Comparison of ENCODE assay signal across 1 cellular context in the genomic region with DNA sequence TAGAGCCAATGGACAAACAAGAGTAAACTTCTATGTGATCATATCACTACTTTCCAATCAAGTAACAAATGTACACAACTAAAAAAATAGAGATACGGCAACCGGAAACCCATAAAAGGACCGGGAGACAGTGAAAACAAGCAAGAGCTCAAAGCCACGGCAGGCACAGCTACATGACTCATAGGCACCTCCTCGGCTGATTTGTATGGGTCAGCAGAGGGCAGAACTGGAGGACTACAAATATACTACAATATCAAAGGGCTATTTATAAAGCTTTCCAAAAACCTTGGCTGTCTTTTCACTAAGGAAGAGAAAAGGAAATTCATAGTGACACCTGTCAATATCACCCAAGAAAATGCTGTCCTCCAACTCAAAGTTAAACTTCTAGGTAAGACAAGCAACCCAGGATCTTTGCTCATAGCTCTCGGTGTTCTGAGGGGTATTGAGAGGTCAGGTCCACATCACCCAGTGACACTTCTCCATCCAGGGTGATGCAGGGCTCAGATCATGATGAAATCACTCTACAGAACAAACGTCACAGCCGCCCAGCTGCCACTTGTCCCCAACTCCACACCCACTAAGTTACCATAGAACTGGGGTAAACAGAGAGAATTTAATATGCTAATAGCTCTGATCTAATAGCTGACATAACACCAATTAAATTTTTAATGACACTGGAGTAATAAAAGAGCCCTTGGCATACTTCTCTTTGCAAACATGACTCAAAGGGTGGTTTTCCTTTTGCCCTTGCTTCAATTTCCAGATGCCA.
TF ChIP-seq lines count a peak whose summit lies in the region.

No MANE protein-coding gene starts in this region.

TF ChIP-seq in K562, 482 proteins besides CTCF, POLR2A, EP300 and RAD21 (continued from another document and continues in another):
- TF ChIP-seq, protein P1, sequence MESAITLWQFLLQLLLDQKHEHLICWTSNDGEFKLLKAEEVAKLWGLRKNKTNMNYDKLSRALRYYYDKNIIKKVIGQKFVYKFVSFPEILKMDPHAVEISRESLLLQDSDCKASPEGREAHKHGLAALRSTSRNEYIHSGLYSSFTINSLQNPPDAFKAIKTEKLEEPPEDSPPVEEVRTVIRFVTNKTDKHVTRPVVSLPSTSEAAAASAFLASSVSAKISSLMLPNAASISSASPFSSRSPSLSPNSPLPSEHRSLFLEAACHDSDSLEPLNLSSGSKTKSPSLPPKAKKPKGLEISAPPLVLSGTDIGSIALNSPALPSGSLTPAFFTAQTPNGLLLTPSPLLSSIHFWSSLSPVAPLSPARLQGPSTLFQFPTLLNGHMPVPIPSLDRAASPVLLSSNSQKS (CRISPR knock-in tag; IDR thresholded peaks at IDR 0.05) = no peak
- no peak for TF ChIP-seq DDX20 (tag; IDR thresholded peaks at IDR 0.05; ENCODE audit: low read depth)
- TF ChIP-seq, protein P2, sequence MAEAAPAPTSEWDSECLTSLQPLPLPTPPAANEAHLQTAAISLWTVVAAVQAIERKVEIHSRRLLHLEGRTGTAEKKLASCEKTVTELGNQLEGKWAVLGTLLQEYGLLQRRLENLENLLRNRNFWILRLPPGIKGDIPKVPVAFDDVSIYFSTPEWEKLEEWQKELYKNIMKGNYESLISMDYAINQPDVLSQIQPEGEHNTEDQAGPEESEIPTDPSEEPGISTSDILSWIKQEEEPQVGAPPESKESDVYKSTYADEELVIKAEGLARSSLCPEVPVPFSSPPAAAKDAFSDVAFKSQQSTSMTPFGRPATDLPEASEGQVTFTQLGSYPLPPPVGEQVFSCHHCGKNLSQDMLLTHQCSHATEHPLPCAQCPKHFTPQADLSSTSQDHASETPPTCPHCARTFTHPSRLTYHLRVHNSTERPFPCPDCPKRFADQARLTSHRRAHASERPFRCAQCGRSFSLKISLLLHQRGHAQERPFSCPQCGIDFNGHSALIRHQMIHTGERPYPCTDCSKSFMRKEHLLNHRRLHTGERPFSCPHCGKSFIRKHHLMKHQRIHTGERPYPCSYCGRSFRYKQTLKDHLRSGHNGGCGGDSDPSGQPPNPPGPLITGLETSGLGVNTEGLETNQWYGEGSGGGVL (CRISPR knock-in tag; IDR thresholded peaks at IDR 0.05) = no peak
- no peak for TF ChIP-seq XRCC3 (IDR thresholded peaks at IDR 0.05)
- TF ChIP-seq TSC22D4 (tag; IDR thresholded peaks at IDR 0.05) = no peak
- TF ChIP-seq, protein P3, sequence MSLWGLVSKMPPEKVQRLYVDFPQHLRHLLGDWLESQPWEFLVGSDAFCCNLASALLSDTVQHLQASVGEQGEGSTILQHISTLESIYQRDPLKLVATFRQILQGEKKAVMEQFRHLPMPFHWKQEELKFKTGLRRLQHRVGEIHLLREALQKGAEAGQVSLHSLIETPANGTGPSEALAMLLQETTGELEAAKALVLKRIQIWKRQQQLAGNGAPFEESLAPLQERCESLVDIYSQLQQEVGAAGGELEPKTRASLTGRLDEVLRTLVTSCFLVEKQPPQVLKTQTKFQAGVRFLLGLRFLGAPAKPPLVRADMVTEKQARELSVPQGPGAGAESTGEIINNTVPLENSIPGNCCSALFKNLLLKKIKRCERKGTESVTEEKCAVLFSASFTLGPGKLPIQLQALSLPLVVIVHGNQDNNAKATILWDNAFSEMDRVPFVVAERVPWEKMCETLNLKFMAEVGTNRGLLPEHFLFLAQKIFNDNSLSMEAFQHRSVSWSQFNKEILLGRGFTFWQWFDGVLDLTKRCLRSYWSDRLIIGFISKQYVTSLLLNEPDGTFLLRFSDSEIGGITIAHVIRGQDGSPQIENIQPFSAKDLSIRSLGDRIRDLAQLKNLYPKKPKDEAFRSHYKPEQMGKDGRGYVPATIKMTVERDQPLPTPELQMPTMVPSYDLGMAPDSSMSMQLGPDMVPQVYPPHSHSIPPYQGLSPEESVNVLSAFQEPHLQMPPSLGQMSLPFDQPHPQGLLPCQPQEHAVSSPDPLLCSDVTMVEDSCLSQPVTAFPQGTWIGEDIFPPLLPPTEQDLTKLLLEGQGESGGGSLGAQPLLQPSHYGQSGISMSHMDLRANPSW (CRISPR knock-in tag; IDR thresholded peaks at IDR 0.05) = no peak
- TF ChIP-seq, protein P4, sequence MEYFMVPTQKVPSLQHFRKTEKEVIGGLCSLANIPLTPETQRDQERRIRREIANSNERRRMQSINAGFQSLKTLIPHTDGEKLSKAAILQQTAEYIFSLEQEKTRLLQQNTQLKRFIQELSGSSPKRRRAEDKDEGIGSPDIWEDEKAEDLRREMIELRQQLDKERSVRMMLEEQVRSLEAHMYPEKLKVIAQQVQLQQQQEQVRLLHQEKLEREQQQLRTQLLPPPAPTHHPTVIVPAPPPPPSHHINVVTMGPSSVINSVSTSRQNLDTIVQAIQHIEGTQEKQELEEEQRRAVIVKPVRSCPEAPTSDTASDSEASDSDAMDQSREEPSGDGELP (CRISPR knock-in tag; IDR thresholded peaks at IDR 0.05; ENCODE audit: borderline replicate concordance) = peak; percentile 32; the same call in 1 of the 2 replicates
- TF ChIP-seq, protein P5, sequence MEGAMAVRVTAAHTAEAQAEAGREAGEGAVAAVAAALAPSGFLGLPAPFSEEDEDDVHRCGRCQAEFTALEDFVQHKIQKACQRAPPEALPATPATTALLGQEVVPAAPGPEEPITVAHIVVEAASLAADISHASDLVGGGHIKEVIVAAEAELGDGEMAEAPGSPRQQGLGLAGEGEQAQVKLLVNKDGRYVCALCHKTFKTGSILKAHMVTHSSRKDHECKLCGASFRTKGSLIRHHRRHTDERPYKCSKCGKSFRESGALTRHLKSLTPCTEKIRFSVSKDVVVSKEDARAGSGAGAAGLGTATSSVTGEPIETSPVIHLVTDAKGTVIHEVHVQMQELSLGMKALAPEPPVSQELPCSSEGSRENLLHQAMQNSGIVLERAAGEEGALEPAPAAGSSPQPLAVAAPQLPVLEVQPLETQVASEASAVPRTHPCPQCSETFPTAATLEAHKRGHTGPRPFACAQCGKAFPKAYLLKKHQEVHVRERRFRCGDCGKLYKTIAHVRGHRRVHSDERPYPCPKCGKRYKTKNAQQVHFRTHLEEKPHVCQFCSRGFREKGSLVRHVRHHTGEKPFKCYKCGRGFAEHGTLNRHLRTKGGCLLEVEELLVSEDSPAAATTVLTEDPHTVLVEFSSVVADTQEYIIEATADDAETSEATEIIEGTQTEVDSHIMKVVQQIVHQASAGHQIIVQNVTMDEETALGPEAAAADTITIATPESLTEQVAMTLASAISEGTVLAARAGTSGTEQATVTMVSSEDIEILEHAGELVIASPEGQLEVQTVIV (CRISPR knock-in tag; IDR thresholded peaks at IDR 0.05; ENCODE audit: borderline replicate concordance) = no peak
- TF ChIP-seq ADNP (tag; IDR thresholded peaks at IDR 0.05) = no peak
- no peak for TF ChIP-seq MEF2A (IDR thresholded peaks at IDR 0.05; ENCODE audit: control insufficient read depth, low read depth, low read length)
- TF ChIP-seq PRMT5 (CRISPR knock-in tag; IDR thresholded peaks at IDR 0.05) = no peak
- no peak for TF ChIP-seq YBX1 (IDR thresholded peaks at IDR 0.05)
- TF ChIP-seq ZNF780A (CRISPR knock-in tag; IDR thresholded peaks at IDR 0.05) = no peak
- TF ChIP-seq GABPA (tag; conservative IDR thresholded peaks at IDR 0.05; ENCODE audit: low read depth) = 0 out of 2 replicates have a peak, but pooled peaks have one; percentile 30
- TF ChIP-seq, protein P6, sequence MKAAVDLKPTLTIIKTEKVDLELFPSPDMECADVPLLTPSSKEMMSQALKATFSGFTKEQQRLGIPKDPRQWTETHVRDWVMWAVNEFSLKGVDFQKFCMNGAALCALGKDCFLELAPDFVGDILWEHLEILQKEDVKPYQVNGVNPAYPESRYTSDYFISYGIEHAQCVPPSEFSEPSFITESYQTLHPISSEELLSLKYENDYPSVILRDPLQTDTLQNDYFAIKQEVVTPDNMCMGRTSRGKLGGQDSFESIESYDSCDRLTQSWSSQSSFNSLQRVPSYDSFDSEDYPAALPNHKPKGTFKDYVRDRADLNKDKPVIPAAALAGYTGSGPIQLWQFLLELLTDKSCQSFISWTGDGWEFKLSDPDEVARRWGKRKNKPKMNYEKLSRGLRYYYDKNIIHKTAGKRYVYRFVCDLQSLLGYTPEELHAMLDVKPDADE (conservative IDR thresholded peaks at IDR 0.05; ENCODE audit: control insufficient read depth, low read depth, low read length) = no peak
- TF ChIP-seq, protein P7, sequence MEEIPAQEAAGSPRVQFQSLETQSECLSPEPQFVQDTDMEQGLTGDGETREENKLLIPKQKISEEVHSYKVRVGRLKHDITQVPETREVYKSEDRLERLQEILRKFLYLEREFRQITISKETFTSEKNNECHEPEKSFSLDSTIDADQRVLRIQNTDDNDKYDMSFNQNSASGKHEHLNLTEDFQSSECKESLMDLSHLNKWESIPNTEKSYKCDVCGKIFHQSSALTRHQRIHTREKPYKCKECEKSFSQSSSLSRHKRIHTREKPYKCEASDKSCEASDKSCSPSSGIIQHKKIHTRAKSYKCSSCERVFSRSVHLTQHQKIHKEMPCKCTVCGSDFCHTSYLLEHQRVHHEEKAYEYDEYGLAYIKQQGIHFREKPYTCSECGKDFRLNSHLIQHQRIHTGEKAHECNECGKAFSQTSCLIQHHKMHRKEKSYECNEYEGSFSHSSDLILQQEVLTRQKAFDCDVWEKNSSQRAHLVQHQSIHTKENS (CRISPR knock-in tag; IDR thresholded peaks at IDR 0.05) = no peak
- no peak for TF ChIP-seq CBX5 (IDR thresholded peaks at IDR 0.05; ENCODE audit: borderline replicate concordance, low read depth)
- TF ChIP-seq ZNF695 (CRISPR knock-in tag; IDR thresholded peaks at IDR 0.05) = no peak
- TF ChIP-seq NRF1 (conservative IDR thresholded peaks at IDR 0.05 in 1 of 2, IDR thresholded peaks at IDR 0.05 in 1 of 2) = peak in 1 of 2 experiments; percentile 17; a peak in 1 of 4 replicates
- peak; percentile 89 for TF ChIP-seq CREM (IDR thresholded peaks at IDR 0.05; ENCODE audit: low read depth)
- no peak for TF ChIP-seq ARHGAP35 (IDR thresholded peaks at IDR 0.05; ENCODE audit: partially characterized antibody)
- TF ChIP-seq, protein P8, sequence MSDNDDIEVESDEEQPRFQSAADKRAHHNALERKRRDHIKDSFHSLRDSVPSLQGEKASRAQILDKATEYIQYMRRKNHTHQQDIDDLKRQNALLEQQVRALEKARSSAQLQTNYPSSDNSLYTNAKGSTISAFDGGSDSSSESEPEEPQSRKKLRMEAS (CRISPR knock-in tag; IDR thresholded peaks at IDR 0.05) = no peak
- TF ChIP-seq, protein P9, sequence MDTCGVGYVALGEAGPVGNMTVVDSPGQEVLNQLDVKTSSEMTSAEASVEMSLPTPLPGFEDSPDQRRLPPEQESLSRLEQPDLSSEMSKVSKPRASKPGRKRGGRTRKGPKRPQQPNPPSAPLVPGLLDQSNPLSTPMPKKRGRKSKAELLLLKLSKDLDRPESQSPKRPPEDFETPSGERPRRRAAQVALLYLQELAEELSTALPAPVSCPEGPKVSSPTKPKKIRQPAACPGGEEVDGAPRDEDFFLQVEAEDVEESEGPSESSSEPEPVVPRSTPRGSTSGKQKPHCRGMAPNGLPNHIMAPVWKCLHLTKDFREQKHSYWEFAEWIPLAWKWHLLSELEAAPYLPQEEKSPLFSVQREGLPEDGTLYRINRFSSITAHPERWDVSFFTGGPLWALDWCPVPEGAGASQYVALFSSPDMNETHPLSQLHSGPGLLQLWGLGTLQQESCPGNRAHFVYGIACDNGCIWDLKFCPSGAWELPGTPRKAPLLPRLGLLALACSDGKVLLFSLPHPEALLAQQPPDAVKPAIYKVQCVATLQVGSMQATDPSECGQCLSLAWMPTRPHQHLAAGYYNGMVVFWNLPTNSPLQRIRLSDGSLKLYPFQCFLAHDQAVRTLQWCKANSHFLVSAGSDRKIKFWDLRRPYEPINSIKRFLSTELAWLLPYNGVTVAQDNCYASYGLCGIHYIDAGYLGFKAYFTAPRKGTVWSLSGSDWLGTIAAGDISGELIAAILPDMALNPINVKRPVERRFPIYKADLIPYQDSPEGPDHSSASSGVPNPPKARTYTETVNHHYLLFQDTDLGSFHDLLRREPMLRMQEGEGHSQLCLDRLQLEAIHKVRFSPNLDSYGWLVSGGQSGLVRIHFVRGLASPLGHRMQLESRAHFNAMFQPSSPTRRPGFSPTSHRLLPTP (IDR thresholded peaks at IDR 0.05; ENCODE audit: borderline replicate concordance, extremely low read depth, insufficient read length) = no peak
- TF ChIP-seq ZNF165 (CRISPR knock-in tag; IDR thresholded peaks at IDR 0.05; ENCODE audit: borderline replicate concordance) = no peak
- TF ChIP-seq CCAR2 (IDR thresholded peaks at IDR 0.05; ENCODE audit: low read depth, low read length) = no peak
- no peak for TF ChIP-seq TEAD1 (CRISPR knock-in tag; IDR thresholded peaks at IDR 0.05)
- TF ChIP-seq, protein P10, sequence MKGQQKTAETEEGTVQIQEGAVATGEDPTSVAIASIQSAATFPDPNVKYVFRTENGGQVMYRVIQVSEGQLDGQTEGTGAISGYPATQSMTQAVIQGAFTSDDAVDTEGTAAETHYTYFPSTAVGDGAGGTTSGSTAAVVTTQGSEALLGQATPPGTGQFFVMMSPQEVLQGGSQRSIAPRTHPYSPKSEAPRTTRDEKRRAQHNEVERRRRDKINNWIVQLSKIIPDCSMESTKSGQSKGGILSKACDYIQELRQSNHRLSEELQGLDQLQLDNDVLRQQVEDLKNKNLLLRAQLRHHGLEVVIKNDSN (CRISPR knock-in tag; IDR thresholded peaks at IDR 0.05) = no peak
- TF ChIP-seq DPF2 (IDR thresholded peaks at IDR 0.05) = peak; percentile 83
- no peak for TF ChIP-seq POLR3G (IDR thresholded peaks at IDR 0.05; ENCODE audit: extremely low read depth, insufficient read length, insufficient replicate concordance)
- TF ChIP-seq ZEB2 (IDR thresholded peaks at IDR 0.05) = no peak
- TF ChIP-seq RBM14 (IDR thresholded peaks at IDR 0.05; ENCODE audit: borderline replicate concordance, insufficient read depth, low read depth, low read length) = no peak
- no peak for TF ChIP-seq CBFB (CRISPR knock-in tag; IDR thresholded peaks at IDR 0.05)
- peak; percentile 68 for TF ChIP-seq ATF7 (IDR thresholded peaks at IDR 0.05)
- TF ChIP-seq CBX2 (IDR thresholded peaks at IDR 0.05; ENCODE audit: insufficient read depth, low read length, poor library complexity, severe bottlenecking) = no peak
- no peak for TF ChIP-seq NR2C1 (IDR thresholded peaks at IDR 0.05)
- TF ChIP-seq NR2C1 (tag; IDR thresholded peaks at IDR 0.05) = no peak
- TF ChIP-seq, protein P11, sequence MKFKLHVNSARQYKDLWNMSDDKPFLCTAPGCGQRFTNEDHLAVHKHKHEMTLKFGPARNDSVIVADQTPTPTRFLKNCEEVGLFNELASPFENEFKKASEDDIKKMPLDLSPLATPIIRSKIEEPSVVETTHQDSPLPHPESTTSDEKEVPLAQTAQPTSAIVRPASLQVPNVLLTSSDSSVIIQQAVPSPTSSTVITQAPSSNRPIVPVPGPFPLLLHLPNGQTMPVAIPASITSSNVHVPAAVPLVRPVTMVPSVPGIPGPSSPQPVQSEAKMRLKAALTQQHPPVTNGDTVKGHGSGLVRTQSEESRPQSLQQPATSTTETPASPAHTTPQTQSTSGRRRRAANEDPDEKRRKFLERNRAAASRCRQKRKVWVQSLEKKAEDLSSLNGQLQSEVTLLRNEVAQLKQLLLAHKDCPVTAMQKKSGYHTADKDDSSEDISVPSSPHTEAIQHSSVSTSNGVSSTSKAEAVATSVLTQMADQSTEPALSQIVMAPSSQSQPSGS (CRISPR knock-in tag; IDR thresholded peaks at IDR 0.05) = no peak
- no peak for TF ChIP-seq ZNF174 (CRISPR knock-in tag; IDR thresholded peaks at IDR 0.05)
- no peak for TF ChIP-seq HCFC1 (IDR thresholded peaks at IDR 0.05; ENCODE audit: low read depth, low read length)
- TF ChIP-seq ZNF668 (CRISPR knock-in tag; IDR thresholded peaks at IDR 0.05) = no peak
- TF ChIP-seq, protein P12, sequence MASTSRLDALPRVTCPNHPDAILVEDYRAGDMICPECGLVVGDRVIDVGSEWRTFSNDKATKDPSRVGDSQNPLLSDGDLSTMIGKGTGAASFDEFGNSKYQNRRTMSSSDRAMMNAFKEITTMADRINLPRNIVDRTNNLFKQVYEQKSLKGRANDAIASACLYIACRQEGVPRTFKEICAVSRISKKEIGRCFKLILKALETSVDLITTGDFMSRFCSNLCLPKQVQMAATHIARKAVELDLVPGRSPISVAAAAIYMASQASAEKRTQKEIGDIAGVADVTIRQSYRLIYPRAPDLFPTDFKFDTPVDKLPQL (IDR thresholded peaks at IDR 0.05; ENCODE audit: extremely low read depth, insufficient read length) = no peak
- TF ChIP-seq NR3C1 (CRISPR knock-in tag; IDR thresholded peaks at IDR 0.05) = no peak
